ENCODE assay signal across 11 cellular contexts in the genomic region with DNA sequence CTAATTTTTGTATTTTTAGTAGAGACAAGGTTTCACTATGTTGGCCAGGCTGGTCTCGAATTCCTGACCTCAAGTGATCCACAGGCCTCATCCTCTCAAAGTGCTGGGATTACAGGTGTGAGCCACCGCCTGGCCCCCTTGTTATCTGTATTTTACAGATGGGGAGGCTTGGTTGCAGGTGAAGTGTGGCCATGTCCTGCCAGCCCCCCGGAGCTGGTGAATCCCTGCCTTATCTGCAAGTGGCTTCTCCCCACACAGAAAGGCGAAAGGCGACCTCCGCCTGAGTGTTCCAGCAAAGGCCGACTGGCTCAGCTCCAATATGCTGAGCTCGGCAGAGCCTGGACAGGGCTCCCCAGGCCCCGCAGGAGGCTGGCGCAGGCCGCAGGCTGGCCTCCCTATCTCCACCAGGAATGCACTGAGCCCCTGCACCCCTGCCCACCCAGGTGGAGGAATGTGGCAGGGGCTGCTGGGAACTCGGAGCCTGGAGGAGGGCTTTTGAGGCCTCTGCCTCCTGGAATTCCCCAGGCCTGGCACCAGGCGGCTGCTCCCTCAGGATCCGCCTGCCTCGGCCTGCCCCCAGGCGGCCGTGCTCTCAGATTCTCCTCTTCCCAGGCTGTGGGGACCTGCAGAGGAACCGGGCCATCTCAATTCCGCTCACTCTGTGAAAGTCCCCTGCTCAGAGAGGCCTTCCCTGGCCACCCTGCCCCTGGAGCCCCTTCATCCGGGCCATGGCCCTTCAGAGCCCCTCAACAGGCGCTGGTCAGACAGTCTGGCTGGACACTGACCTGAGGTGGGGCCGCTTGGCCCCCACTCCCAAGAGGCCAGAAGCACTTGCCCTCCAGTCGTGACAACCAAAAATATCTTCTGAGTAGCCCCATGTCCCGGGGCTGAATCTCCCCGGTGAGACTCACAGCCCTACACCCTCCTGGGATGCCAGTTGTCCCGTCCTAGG. TPM values are rescaled to one million over a fixed set of nuclear protein-coding genes. Genes with fewer than 3 reads are reported as not detected.
DNase-seq lines count a peak whose midpoint lies in the region; ATAC-seq, FAIRE-seq and TF ChIP-seq lines count a peak whose summit lies in the region.
"Had no signal": no experiment of that assay in that cellular context is flagged by ENCODE, and none has a peak within 500 bp of the region (broad histone marks: within the 10 kb centered on the region; RNA-seq: fewer than 3 reads in every experiment).

No MANE protein-coding gene starts in this region.

- H3K27me3 ChIP-seq in endothelial cell of umbilical vein (ENCODE audit: control insufficient read depth in 2 of 2, insufficient read depth in 2 of 2, low read length in 2 of 2) (no peaks in the 10 kb centered on the region), lower lobe of right lung (ENCODE audit: low read depth) (no peaks in the 10 kb centered on the region), upper lobe of right lung (no peaks in the 10 kb centered on the region)

- peak; percentile 81 to 88 for ATAC-seq in lower lobe of right lung
- ATAC-seq in upper lobe of right lung = peak; percentile 76
- no peak for ATAC-seq in activated CD4-positive, alpha-beta T cell treated with anti-CD3 and anti-CD28 coated beads for 36 hours
- no peak for ATAC-seq in HG03025 (IDR thresholded peaks at IDR 0.05; ENCODE audit: low FRiP score, unreplicated experiment)

- no peak overlapping the region for H3K27ac Mint-ChIP-seq in activated CD4-positive, alpha-beta T cell treated with anti-CD3 and anti-CD28 coated beads for 36 hours

- H3K9me1 ChIP-seq in endothelial cell of umbilical vein (replicated peaks; ENCODE audit: control insufficient read depth, extremely low read depth, insufficient read depth, low read length) = no peaks in the 10 kb centered on the region

- H3K4me1 Mint-ChIP-seq in activated CD4-positive, alpha-beta T cell treated with anti-CD3 and anti-CD28 coated beads for 36 hours = no peaks in the 10 kb centered on the region

- CTCF ChIA-PET in endothelial cell of umbilical vein (lab: Charles Lee) = interaction anchor here (0.8 to 9.9 kb wide), 14 partner anchors 10 to 365 kb away, joined by 3 to 179 read pairs (median 9); a partner anchor contains a TSS
- CTCF ChIA-PET in activated CD4-positive, alpha-beta T cell treated with anti-CD3 and anti-CD28 coated beads for 36 hours (lab: Charles Lee) = interaction anchor here (0.7 kb wide), 1 partner anchor 9 kb away, joined by 3 read pairs; no protein-coding TSS in a partner anchor

- dilution Hi-C loops in endothelial cell of umbilical vein (cut with MboI; ENCODE audit: extremely low pct_ligation_motif_present, low sequenced_read_pairs) = no loop called here

- POLR2A ChIA-PET in endothelial cell of umbilical vein (lab: Charles Lee) = interaction anchor here (0.6 to 0.8 kb wide), 2 partner anchors 12 to 343 kb away, joined by 3 to 5 read pairs; no protein-coding TSS in a partner anchor
- POLR2A ChIA-PET in activated CD4-positive, alpha-beta T cell treated with anti-CD3 and anti-CD28 coated beads for 36 hours (lab: Charles Lee) = interaction anchor here (0.8 kb wide), 1 partner anchor 15 kb away, joined by 4 read pairs; no protein-coding TSS in a partner anchor

- no peaks in the 10 kb centered on the region for H3K9me3 Mint-ChIP-seq in activated CD4-positive, alpha-beta T cell treated with anti-CD3 and anti-CD28 coated beads for 36 hours (ENCODE audit: low read depth)

- no peaks in the 10 kb centered on the region for H3K79me2 ChIP-seq in endothelial cell of umbilical vein (ENCODE audit: control insufficient read depth, insufficient read depth, low read length)

- no peak overlapping the region for H3K4me3 ChIP-seq in endothelial cell of umbilical vein (replicated peaks in 1 of 3; ENCODE audit: insufficient read depth in 1 of 3, low read depth in 1 of 3, low read length in 3 of 3)
- no peak overlapping the region for H3K4me3 ChIP-seq in lower lobe of right lung
- H3K4me3 ChIP-seq in upper lobe of right lung = no peak overlapping the region
- H3K4me3 ChIP-seq: PC-9 had no signal

- H3K36me3 Mint-ChIP-seq in activated CD4-positive, alpha-beta T cell treated with anti-CD3 and anti-CD28 coated beads for 36 hours (ENCODE audit: low read depth) = peaks cover 2% of the 10 kb centered on the region

- H3K9me3 ChIP-seq in endothelial cell of umbilical vein (replicated peaks; ENCODE audit: control insufficient read depth, insufficient read depth, low read length) = no peaks in the 10 kb centered on the region
- no peaks in the 10 kb centered on the region for H3K9me3 ChIP-seq in lower lobe of right lung
- no peaks in the 10 kb centered on the region for H3K9me3 ChIP-seq in upper lobe of right lung

- H3K27me3 Mint-ChIP-seq in activated CD4-positive, alpha-beta T cell treated with anti-CD3 and anti-CD28 coated beads for 36 hours = peaks cover 2% of the 10 kb centered on the region

- peak; percentile 49 for FAIRE-seq in endothelial cell of umbilical vein (lab: Jason Lieb, UNC)
- FAIRE-seq: A204.1 had no signal

- H3K36me3 ChIP-seq in endothelial cell of umbilical vein (ENCODE audit: control insufficient read depth in 2 of 2, extremely low read depth in 1 of 2, insufficient read depth in 2 of 2, low read length in 2 of 2) (no peaks in the 10 kb centered on the region), lower lobe of right lung (no peaks in the 10 kb centered on the region), upper lobe of right lung (no peaks in the 10 kb centered on the region)

- H3K4me2 ChIP-seq in endothelial cell of umbilical vein (ENCODE audit: insufficient read depth, low read length) = no peak overlapping the region
- H3K4me2 ChIP-seq: PC-9 had no signal

- peak; percentile 27 to 57 for TF ChIP-seq CTCF in endothelial cell of umbilical vein (IDR thresholded peaks at IDR 0.05; ENCODE audit: extremely low read depth in 1 of 2, insufficient read depth in 1 of 2, low read depth in 1 of 2, low read length in 2 of 2)
- TF ChIP-seq CTCF in lower lobe of right lung (IDR thresholded peaks at IDR 0.05) = peak; percentile 49
- peak; percentile 52 for TF ChIP-seq CTCF in upper lobe of right lung (IDR thresholded peaks at IDR 0.05)

- no peak for TF ChIP-seq POLR2A in endothelial cell of umbilical vein (IDR thresholded peaks at IDR 0.05; ENCODE audit: low read depth, low read length)

- intact Hi-C loops in endothelial cell of umbilical vein (cut with micrococcal nuclease) (no loop called here), lower lobe of right lung (cut with DNase I) (no loop called here), upper lobe of right lung (cut with DNase I) (loop anchor here (5.0 kb wide), 1 partner anchor 74 kb away; a partner anchor contains a TSS)
- intact Hi-C loops in activated CD4-positive, alpha-beta T cell treated with anti-CD3 and anti-CD28 coated beads for 36 hours (cut with DNase I, micrococcal nuclease) = no loop called here

- H3K4me1 ChIP-seq in endothelial cell of umbilical vein (ENCODE audit: control insufficient read depth, extremely low read depth, insufficient read depth, low read length) (peaks cover 11% of the 10 kb centered on the region), lower lobe of right lung (peaks cover 54% of the 10 kb centered on the region), upper lobe of right lung (peaks cover 46% of the 10 kb centered on the region)

- no peak overlapping the region for H3K4me3 Mint-ChIP-seq in activated CD4-positive, alpha-beta T cell treated with anti-CD3 and anti-CD28 coated beads for 36 hours

- H4K20me1 ChIP-seq in endothelial cell of umbilical vein (replicated peaks; ENCODE audit: control insufficient read depth, extremely low read depth, insufficient read depth, low read length) = no peaks in the 10 kb centered on the region

- no peak overlapping the region for H3K9ac ChIP-seq in endothelial cell of umbilical vein (replicated peaks; ENCODE audit: extremely low read depth, insufficient read depth, low read length)

- BruUV-seq in endothelial cell of umbilical vein (replicated peaks; lab: Mats Ljungman, UMichigan) = no TSS peak

- DNase-seq in DMS53 (lab: John Stamatoyannopoulos, UW) (peak; percentile 44), DMS53 treated with DMSO at 0.1 percent for 48 hours (lab: John Stamatoyannopoulos, UW; ENCODE audit: unreplicated experiment) (no peak), endothelial cell of umbilical vein (ENCODE audit: low read depth, low spot score) (no peak), lower lobe of right lung (no peak), upper lobe of right lung (no peak)
- no peak for DNase-seq in activated CD8-positive, alpha-beta memory T cell treated with anti-CD3 and anti-CD28 coated beads, Interleukin-2, amount 50 U/mL, for 4 hours
- DNase-seq in activated CD4-positive, alpha-beta T cell treated with anti-CD3 and anti-CD28 coated beads for 36 hours = no peak
- DNase-seq: activated gamma-delta T cell treated with Interleukin-2 at 50 U/mL for 16 hours had no signal

- H2AFZ ChIP-seq in endothelial cell of umbilical vein (ENCODE audit: low read depth, low read length) = no peak overlapping the region
- H2AFZ ChIP-seq: PC-9 had no signal

- no peak overlapping the region for H3K27ac ChIP-seq in endothelial cell of umbilical vein (ENCODE audit: insufficient read depth, low read depth, low read length)
- peak overlapping the region; percentile 58 for H3K27ac ChIP-seq in lower lobe of right lung
- peak overlapping the region; percentile 39 for H3K27ac ChIP-seq in upper lobe of right lung
- H3K27ac ChIP-seq: PC-9 had no signal

RNA-seq across cellular contexts. Expression of a gene that starts 9.3 kb away (rescaled TPM):
- total RNA-seq in endothelial cell of umbilical vein = 138 and 145 TPM in 2 replicates
- polyA plus RNA-seq in endothelial cell of umbilical vein = 24.0 and 27.2 TPM in 2 replicates
- polyA plus RNA-seq in endothelial cell of umbilical vein (2011; cell fraction: cytosol; rRNA removed) = 11.0 and 16.9 TPM in 2 replicates
- 154 and 169 TPM in 2 replicates for polyA plus RNA-seq in endothelial cell of umbilical vein (2011; cell fraction: nucleus; rRNA removed)
- polyA plus RNA-seq in endothelial cell of umbilical vein (2012) = 61.7 and 63.1 TPM in 2 replicates
- 18.0 and 30.4 TPM in 2 replicates for polyA minus RNA-seq in endothelial cell of umbilical vein
- polyA minus RNA-seq in endothelial cell of umbilical vein (2011; cell fraction: cytosol; rRNA and poly(A)+ RNA removed) = 51.0 TPM
- 57.6 and 115 TPM in 2 replicates for polyA minus RNA-seq in endothelial cell of umbilical vein (2011; cell fraction: nucleus; rRNA and poly(A)+ RNA removed)
- 282 TPM for total RNA-seq in lower lobe of right lung
- 279 TPM for total RNA-seq in upper lobe of right lung
- 1 to 10 TPM in 1 of 2 experiments, under 1 TPM in 1; 0.72 to 1.0 TPM for total RNA-seq in activated CD4-positive, alpha-beta T cell treated with anti-CD3 and anti-CD28 coated beads for 36 hours

RNA-seq across cellular contexts. Expression of a gene that starts 10.5 kb away (rescaled TPM):
- 1,627 and 1,644 TPM in 2 replicates for total RNA-seq in endothelial cell of umbilical vein
- polyA plus RNA-seq in endothelial cell of umbilical vein = 6,186 and 7,710 TPM in 2 replicates
- 7,058 and 7,187 TPM in 2 replicates for polyA plus RNA-seq in endothelial cell of umbilical vein (2011; cell fraction: cytosol; rRNA removed)
- polyA plus RNA-seq in endothelial cell of umbilical vein (2011; cell fraction: nucleus; rRNA removed) = 1,710 and 1,727 TPM in 2 replicates
- polyA plus RNA-seq in endothelial cell of umbilical vein (2012) = 3,439 and 5,474 TPM in 2 replicates
- polyA minus RNA-seq in endothelial cell of umbilical vein = 1,355 and 1,842 TPM in 2 replicates
- 1,457 TPM for polyA minus RNA-seq in endothelial cell of umbilical vein (2011; cell fraction: cytosol; rRNA and poly(A)+ RNA removed)
- polyA minus RNA-seq in endothelial cell of umbilical vein (2011; cell fraction: nucleus; rRNA and poly(A)+ RNA removed) = 192 and 301 TPM in 2 replicates
- 1,104 TPM for total RNA-seq in lower lobe of right lung
- total RNA-seq in upper lobe of right lung = 1,050 TPM
- total RNA-seq in activated CD4-positive, alpha-beta T cell treated with anti-CD3 and anti-CD28 coated beads for 36 hours = 1,000 to 10,000 TPM; 1,051 to 2,439 TPM

RNA-seq across cellular contexts. Expression of a gene that starts 30.7 kb away (rescaled TPM):
- total RNA-seq in endothelial cell of umbilical vein (9.9 TPM in 2 replicates), lower lobe of right lung (4.5 TPM), upper lobe of right lung (4.1 TPM)
- polyA plus RNA-seq in endothelial cell of umbilical vein = 7.4 and 7.8 TPM in 2 replicates
- polyA plus RNA-seq in endothelial cell of umbilical vein (2011; cell fraction: cytosol; rRNA removed) = 7.5 and 7.8 TPM in 2 replicates
- polyA plus RNA-seq in endothelial cell of umbilical vein (2011; cell fraction: nucleus; rRNA removed) = 9.0 and 9.8 TPM in 2 replicates
- 6.9 and 7.1 TPM in 2 replicates for polyA plus RNA-seq in endothelial cell of umbilical vein (2012)
- 6.4 and 7.2 TPM in 2 replicates for polyA minus RNA-seq in endothelial cell of umbilical vein
- polyA minus RNA-seq in endothelial cell of umbilical vein (2011; cell fraction: cytosol; rRNA and poly(A)+ RNA removed) = 6.6 TPM
- polyA minus RNA-seq in endothelial cell of umbilical vein (2011; cell fraction: nucleus; rRNA and poly(A)+ RNA removed) = 4.0 and 4.8 TPM in 2 replicates
- 1 to 10 TPM; 6.4 to 7.6 TPM for total RNA-seq in activated CD4-positive, alpha-beta T cell treated with anti-CD3 and anti-CD28 coated beads for 36 hours

RNA-seq across cellular contexts. Expression of a gene that starts 51.0 kb away (rescaled TPM):
- total RNA-seq in endothelial cell of umbilical vein (not detected in 2 replicates), lower lobe of right lung (2.0 TPM), upper lobe of right lung (0.64 TPM)
- polyA plus RNA-seq in endothelial cell of umbilical vein = not detected in 2 replicates
- not detected in 2 replicates for polyA plus RNA-seq in endothelial cell of umbilical vein (2011; cell fraction: cytosol; rRNA removed)
- not detected in 2 replicates for polyA plus RNA-seq in endothelial cell of umbilical vein (2011; cell fraction: nucleus; rRNA removed)
- not detected in 2 replicates for polyA plus RNA-seq in endothelial cell of umbilical vein (2012)
- not detected in 2 replicates for polyA minus RNA-seq in endothelial cell of umbilical vein
- polyA minus RNA-seq in endothelial cell of umbilical vein (2011; cell fraction: cytosol; rRNA and poly(A)+ RNA removed) = not detected
- not detected in 2 replicates for polyA minus RNA-seq in endothelial cell of umbilical vein (2011; cell fraction: nucleus; rRNA and poly(A)+ RNA removed)
- total RNA-seq in activated CD4-positive, alpha-beta T cell treated with anti-CD3 and anti-CD28 coated beads for 36 hours = not detected

Comparison
In these comparisons a context has a peak if more than half of its experiments do, and no peak if none do; other contexts are left out.
1. ATAC-seq: peak in lower lobe of right lung (2 of 2) and upper lobe of right lung (single experiment); none in activated CD4-positive, alpha-beta T cell treated with anti-CD3 and anti-CD28 coated beads for 36 hours (single experiment) and HG03025 (single experiment).
2. RNA of a gene that starts 9.3 kb away (total RNA-seq): 282 TPM in lower lobe of right lung (single experiment), 279 TPM in upper lobe of right lung (single experiment) and 138 to 145 TPM in endothelial cell of umbilical vein; 0.72 to 1.0 TPM in activated CD4-positive, alpha-beta T cell treated with anti-CD3 and anti-CD28 coated beads for 36 hours; every median in the first group is over 10 times any median in the second.
3. Peak in every context shown above with its lines, with median percentiles within 50 percentile points of each other: CTCF ChIP-seq.